In genomic region chr3:101780661-101781060, GRCh38 we compare ENCODE assay signal across 1 cellular context.
TF ChIP-seq lines count a peak whose summit lies in the region.

No MANE protein-coding gene starts in this region.

TF ChIP-seq in GM12878, 131 proteins besides CTCF, POLR2A, EP300 and RAD21:
- TF ChIP-seq GABPA (IDR thresholded peaks at IDR 0.05; ENCODE audit: low read depth) (no peak), CREM (IDR thresholded peaks at IDR 0.05; ENCODE audit: low read depth) (no peak), TCF3 (IDR thresholded peaks at IDR 0.05; ENCODE audit: borderline replicate concordance, insufficient read depth, low read depth, low read length) (no peak), FOS (IDR thresholded peaks at IDR 0.05; ENCODE audit: borderline replicate concordance, extremely low read depth, insufficient read length) (no peak), IKZF2 (IDR thresholded peaks at IDR 0.05) (no peak), NR2C1 (IDR thresholded peaks at IDR 0.05) (no peak), WRNIP1 (IDR thresholded peaks at IDR 0.05; ENCODE audit: borderline replicate concordance, low read depth, low read length) (no peak), NRF1 (conservative IDR thresholded peaks at IDR 0.05; ENCODE audit: low read depth, low read length) (no peak), RELA (IDR thresholded peaks at IDR 0.05; ENCODE audit: borderline replicate concordance, partially characterized antibody) (no peak), DPF2 (IDR thresholded peaks at IDR 0.05) (no peak)
